ENCODE assay signal across 20 cellular contexts in the genomic region with DNA sequence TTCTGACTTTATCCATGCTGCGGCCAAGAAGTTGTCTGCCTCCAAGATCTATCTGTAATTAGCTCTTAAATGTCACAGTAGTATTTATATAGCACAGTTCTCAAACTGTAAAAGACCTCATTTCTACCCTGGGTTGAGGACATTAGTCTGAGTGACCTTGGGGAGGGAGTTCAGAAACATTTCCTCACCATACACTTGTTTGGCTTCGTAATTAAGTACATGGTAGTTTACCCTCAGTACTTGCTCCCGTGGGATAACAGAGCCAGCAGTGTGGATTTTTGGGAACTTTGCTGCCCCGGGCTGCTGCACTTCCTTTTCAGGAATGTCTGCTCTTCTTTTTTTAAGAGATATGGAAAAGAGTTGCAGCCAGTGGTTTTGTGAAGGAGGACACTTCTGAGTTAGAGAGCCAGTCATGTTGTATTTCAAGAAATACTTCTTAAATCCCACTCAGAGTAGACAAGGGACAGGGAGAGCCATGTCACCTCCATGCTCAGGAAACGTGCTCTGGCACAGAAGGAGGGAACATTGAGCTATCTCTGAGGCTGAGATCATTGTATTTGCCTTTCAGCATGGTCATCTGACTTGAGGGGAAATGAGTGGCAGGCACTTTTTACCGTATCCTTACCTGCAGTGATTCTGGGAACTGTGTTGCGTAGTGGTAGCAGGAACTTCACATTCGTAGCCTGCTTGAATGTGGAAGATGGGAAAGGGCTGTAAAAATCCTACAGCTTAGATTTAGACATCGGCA. TPM values are rescaled to one million over a fixed set of nuclear protein-coding genes. Genes with fewer than 3 reads are reported as not detected.
A peak's percentile ranks its signal among the peaks of the same experiment; 100 is the strongest.
DNase-seq lines count a peak whose midpoint lies in the region; ATAC-seq and TF ChIP-seq lines count a peak whose summit lies in the region.
"Had no signal": no experiment of that assay in that cellular context is flagged by ENCODE, and none has a peak within 500 bp of the region (broad histone marks: within the 10 kb centered on the region; RNA-seq: fewer than 3 reads in every experiment).

No MANE protein-coding gene starts in this region.

- no peak for DNase-seq in activated T-cell treated with anti-CD3 and anti-CD28 coated beads, Interleukin-2, amount 50 U/mL, for 24 hours
- no peak for DNase-seq in activated T-cell treated with anti-CD3 and anti-CD28 coated beads, Interleukin-2, amount 50 U/mL, for 4 hours
- DNase-seq in left ventricle myocardium inferior (no peak), aorta (no peak), MV-4-11 (lab: John Stamatoyannopoulos, UW) (no peak)
- no peak for DNase-seq in activated CD4-positive, alpha-beta memory T cell treated with anti-CD3 and anti-CD28 coated beads, Interleukin-2, amount 10 ng/mL, durations not matched to agents 7 days and 5 days
- DNase-seq in stimulated activated naive CD8-positive, alpha-beta T cell treated with anti-CD3 and anti-CD28 coated beads, Interleukin-15, Interleukin-2, amounts not matched to agents 100 U/mL and 50 U/mL, for 24 hours, result no peak
- DNase-seq: activated CD4-positive, alpha-beta T cell treated with anti-CD3 and anti-CD28 coated beads for 48 hours; cortex of kidney; foreskin keratinocyte; HFFc6; Kasumi-1; NCI-H1092 treated with DMSO at 0.1 percent for 48 hours; NCI-H774; posterior cingulate gyrus; spleen; T1000; testis had no signal

- H3K9me3 ChIP-seq in left ventricle myocardium inferior (replicated peaks) (no peaks in the 10 kb centered on the region), aorta (ENCODE audit: control insufficient read depth, low read length) (no peaks in the 10 kb centered on the region)
- H3K9me3 ChIP-seq: spleen, testis had no signal

- H3K36me3 ChIP-seq in left ventricle myocardium inferior (peaks cover 89% of the 10 kb centered on the region), aorta (ENCODE audit: control insufficient read depth in 1 of 2, insufficient read depth in 2 of 2, low read length in 1 of 2) (peaks cover 7 to 12% of the 10 kb centered on the region in 2 donors)

- no peak overlapping the region for H3K4me3 Mint-ChIP-seq in activated T-cell treated with anti-CD3 and anti-CD28 coated beads, Interleukin-2, amount 50 U/mL, for 24 hours
- no peak overlapping the region for H3K4me3 Mint-ChIP-seq in activated T-cell treated with anti-CD3 and anti-CD28 coated beads, Interleukin-2, amount 50 U/mL, for 4 hours
- H3K4me3 Mint-ChIP-seq in nephron, result no peak overlapping the region
- H3K4me3 Mint-ChIP-seq in activated CD4-positive, alpha-beta memory T cell treated with anti-CD3 and anti-CD28 coated beads, Interleukin-2, amount 10 ng/mL, durations not matched to agents 7 days and 5 days, result no peak overlapping the region
- H3K4me3 Mint-ChIP-seq: HFFc6 had no signal

- H3K4me1 Mint-ChIP-seq in activated T-cell treated with anti-CD3 and anti-CD28 coated beads, Interleukin-2, amount 50 U/mL, for 24 hours (ENCODE audit: low read depth), result no peaks in the 10 kb centered on the region
- H3K4me1 Mint-ChIP-seq in activated T-cell treated with anti-CD3 and anti-CD28 coated beads, Interleukin-2, amount 50 U/mL, for 4 hours (ENCODE audit: low read depth), result no peaks in the 10 kb centered on the region
- H3K4me1 Mint-ChIP-seq in nephron, result peaks cover 26% of the 10 kb centered on the region
- no peaks in the 10 kb centered on the region for H3K4me1 Mint-ChIP-seq in activated CD4-positive, alpha-beta memory T cell treated with anti-CD3 and anti-CD28 coated beads, Interleukin-2, amount 10 ng/mL, durations not matched to agents 7 days and 5 days

- TF ChIP-seq CTCF in left ventricle myocardium inferior (IDR thresholded peaks at IDR 0.05; ENCODE audit: borderline replicate concordance) (no peak), nephron (IDR thresholded peaks at IDR 0.05; ENCODE audit: unreplicated experiment in 3 of 3) (no peak)

- H3K27ac ChIP-seq in left ventricle myocardium inferior (replicated peaks), result peak overlapping the region; percentile 89
- H3K27ac ChIP-seq in aorta (ENCODE audit: low read depth in 1 of 2, low read length in 2 of 2), result no peak overlapping the region
- H3K27ac ChIP-seq: C4-2B, foreskin keratinocyte, testis had no signal

- POLR2A ChIA-PET in activated CD4-positive, alpha-beta memory T cell treated with anti-CD3 and anti-CD28 coated beads, Interleukin-2, amount 10 ng/mL, durations not matched to agents 7 days and 5 days (lab: Charles Lee), result no interaction called here

- WGBS in aorta, 2 donors, result 56 to 65% methylated on average over 9 of the region's 9 CpGs

- H3K4me3 ChIP-seq in left ventricle myocardium inferior, result no peak overlapping the region
- no peak overlapping the region for H3K4me3 ChIP-seq in aorta (ENCODE audit: low read length in 2 of 2)
- H3K4me3 ChIP-seq: spleen, testis had no signal

- CTCF ChIA-PET in activated CD4-positive, alpha-beta memory T cell treated with anti-CD3 and anti-CD28 coated beads, Interleukin-2, amount 10 ng/mL, durations not matched to agents 7 days and 5 days (lab: Charles Lee), result interaction anchor here (0.7 to 2.0 kb wide), 2 partner anchors 9 to 154 kb away, joined by 4 to 6 read pairs; no protein-coding TSS in a partner anchor

- H3K4me1 ChIP-seq in left ventricle myocardium inferior (peaks cover 40% of the 10 kb centered on the region), aorta (ENCODE audit: control insufficient read depth in 1 of 2, insufficient read depth in 2 of 2, low read length in 2 of 2) (peaks cover 0 to 2% of the 10 kb centered on the region in 2 donors)
- H3K4me1 ChIP-seq: testis had no signal

- H3K27me3 ChIP-seq in left ventricle myocardium inferior (ENCODE audit: low read depth) (no peaks in the 10 kb centered on the region), aorta (ENCODE audit: control insufficient read depth in 1 of 2, insufficient read depth in 2 of 2, low read length in 1 of 2) (no peaks in the 10 kb centered on the region)
- H3K27me3 ChIP-seq: foreskin keratinocyte, spleen, testis had no signal

- no peaks in the 10 kb centered on the region for H3K9me3 Mint-ChIP-seq in activated T-cell treated with anti-CD3 and anti-CD28 coated beads, Interleukin-2, amount 50 U/mL, for 24 hours
- no peaks in the 10 kb centered on the region for H3K9me3 Mint-ChIP-seq in activated T-cell treated with anti-CD3 and anti-CD28 coated beads, Interleukin-2, amount 50 U/mL, for 4 hours
- no peaks in the 10 kb centered on the region for H3K9me3 Mint-ChIP-seq in nephron
- no peaks in the 10 kb centered on the region for H3K9me3 Mint-ChIP-seq in activated CD4-positive, alpha-beta memory T cell treated with anti-CD3 and anti-CD28 coated beads, Interleukin-2, amount 10 ng/mL, durations not matched to agents 7 days and 5 days
- H3K9me3 Mint-ChIP-seq: HFFc6 had no signal

- H3K36me3 Mint-ChIP-seq in activated T-cell treated with anti-CD3 and anti-CD28 coated beads, Interleukin-2, amount 50 U/mL, for 24 hours (ENCODE audit: low read depth), result no peaks in the 10 kb centered on the region
- H3K36me3 Mint-ChIP-seq in activated T-cell treated with anti-CD3 and anti-CD28 coated beads, Interleukin-2, amount 50 U/mL, for 4 hours (ENCODE audit: insufficient read depth), result peaks cover 59% of the 10 kb centered on the region
- peaks cover 79% of the 10 kb centered on the region for H3K36me3 Mint-ChIP-seq in nephron (ENCODE audit: low read depth)
- peaks cover 63% of the 10 kb centered on the region for H3K36me3 Mint-ChIP-seq in activated CD4-positive, alpha-beta memory T cell treated with anti-CD3 and anti-CD28 coated beads, Interleukin-2, amount 10 ng/mL, durations not matched to agents 7 days and 5 days (ENCODE audit: low read depth)

- no peaks in the 10 kb centered on the region for H3K27me3 Mint-ChIP-seq in activated T-cell treated with anti-CD3 and anti-CD28 coated beads, Interleukin-2, amount 50 U/mL, for 24 hours
- H3K27me3 Mint-ChIP-seq in activated T-cell treated with anti-CD3 and anti-CD28 coated beads, Interleukin-2, amount 50 U/mL, for 4 hours (ENCODE audit: low read depth), result no peaks in the 10 kb centered on the region
- H3K27me3 Mint-ChIP-seq in nephron (ENCODE audit: low read depth), result no peaks in the 10 kb centered on the region
- H3K27me3 Mint-ChIP-seq in activated CD4-positive, alpha-beta memory T cell treated with anti-CD3 and anti-CD28 coated beads, Interleukin-2, amount 10 ng/mL, durations not matched to agents 7 days and 5 days, result no peaks in the 10 kb centered on the region

- peak overlapping the region; percentile 28 for H3K27ac Mint-ChIP-seq in activated T-cell treated with anti-CD3 and anti-CD28 coated beads, Interleukin-2, amount 50 U/mL, for 24 hours
- H3K27ac Mint-ChIP-seq in nephron, result peak overlapping the region; percentile 33 to 73 (median 49)
- H3K27ac Mint-ChIP-seq in activated CD4-positive, alpha-beta memory T cell treated with anti-CD3 and anti-CD28 coated beads, Interleukin-2, amount 10 ng/mL, durations not matched to agents 7 days and 5 days, result no peak overlapping the region
- H3K27ac Mint-ChIP-seq: HFFc6 had no signal

- intact Hi-C loops in left ventricle myocardium inferior (cut with micrococcal nuclease) (no loop called here), aorta (cut with DNase I) (no loop called here)

- no peak for ATAC-seq in activated T-cell treated with anti-CD3 and anti-CD28 coated beads, Interleukin-2, amount 50 U/mL, for 4 hours
- ATAC-seq in aorta (ENCODE audit: low FRiP score), result peak; percentile 40
- ATAC-seq in stimulated activated naive CD8-positive, alpha-beta T cell treated with anti-CD3 and anti-CD28 coated beads, Interleukin-15, Interleukin-2, amounts not matched to agents 100 U/mL and 50 U/mL, for 24 hours, result no peak
- ATAC-seq: foreskin keratinocyte had no signal

RNA-seq across cellular contexts. Expression of a gene that starts 33.6 kb away (rescaled TPM):
- 10 to 100 TPM; 38.6 to 40.4 (median 39.6) TPM for total RNA-seq in activated T-cell treated with anti-CD3 and anti-CD28 coated beads, Interleukin-2, amount 50 U/mL, for 4 hours
- 58.9 TPM for total RNA-seq in left ventricle myocardium inferior
- total RNA-seq in aorta, result 10 to 100 TPM; 33.9 to 43.5 TPM
- 1 to 10 TPM; 6.9 to 9.8 TPM for polyA plus RNA-seq in aorta
- total RNA-seq in activated CD4-positive, alpha-beta memory T cell treated with anti-CD3 and anti-CD28 coated beads, Interleukin-2, amount 10 ng/mL, durations not matched to agents 7 days and 5 days, result 10 to 100 TPM; 27.6 to 33.2 TPM

RNA-seq across cellular contexts. Expression of a gene that starts 33.9 kb away (rescaled TPM):
- total RNA-seq in activated T-cell treated with anti-CD3 and anti-CD28 coated beads, Interleukin-2, amount 50 U/mL, for 4 hours, result 10 to 100 TPM; 31.3 to 35.5 (median 35.0) TPM
- total RNA-seq in left ventricle myocardium inferior (12.1 TPM), aorta (10 to 100 TPM; 11.8 to 15.1 TPM)
- polyA plus RNA-seq in aorta, result 1 to 10 TPM; 2.3 to 4.5 TPM
- total RNA-seq in activated CD4-positive, alpha-beta memory T cell treated with anti-CD3 and anti-CD28 coated beads, Interleukin-2, amount 10 ng/mL, durations not matched to agents 7 days and 5 days, result 10 to 100 TPM; 21.7 to 23.1 TPM
